ENCODE assay signal across 9 cellular contexts in genomic region chr12:88325076-88325827, GRCh38.
DNase-seq lines count a peak whose midpoint lies in the region; ATAC-seq and TF ChIP-seq lines count a peak whose summit lies in the region.
"Had no signal": no experiment of that assay in that cellular context is flagged by ENCODE, and none has a peak within 500 bp of the region (broad histone marks: within the 10 kb centered on the region; RNA-seq: fewer than 3 reads in every experiment).

No MANE protein-coding gene starts in this region.

- ATAC-seq in left lung: peak; percentile 74
- ATAC-seq in HG03565 (IDR thresholded peaks at IDR 0.05; ENCODE audit: unreplicated experiment): no peak
- ATAC-seq: naive thymus-derived CD8-positive, alpha-beta T cell had no signal

- no peak for TF ChIP-seq CTCF in left lung (IDR thresholded peaks at IDR 0.05)

- WGBS in thymus: 84% methylated on average over 1 of the region's 1 CpG

- H3K27me3 ChIP-seq in left lung (no peaks in the 10 kb centered on the region), thymus (ENCODE audit: control insufficient read depth, insufficient read depth) (no peaks in the 10 kb centered on the region)

- intact Hi-C loops in left lung (cut with DNase I): no loop called here
- intact Hi-C loops in head of caudate nucleus (cut with DNase I): no loop called here

- no peaks in the 10 kb centered on the region for H3K9me3 ChIP-seq in left lung
- H3K9me3 ChIP-seq in thymus (ENCODE audit: control insufficient read depth): no peaks in the 10 kb centered on the region

- DNase-seq in HS-5 (ENCODE audit: low read depth) (peak; percentile 88), dermis blood vessel endothelial cell (peak; percentile 77), left lung (no peak), head of caudate nucleus (no peak), DMS79 treated with DMSO at 0.1 percent for 48 hours (lab: John Stamatoyannopoulos, UW) (no peak)
- no peak for DNase-seq in activated CD4-positive, alpha-beta T cell treated with anti-CD3 and anti-CD28 coated beads for 1 hour
- DNase-seq: naive thymus-derived CD8-positive, alpha-beta T cell had no signal

- H3K4me1 ChIP-seq in left lung (peaks cover 0 to 3% of the 10 kb centered on the region in 2 donors), thymus (ENCODE audit: control insufficient read depth, insufficient read depth, low read length) (no peaks in the 10 kb centered on the region)

- H3K36me3 ChIP-seq in left lung: no peaks in the 10 kb centered on the region
- H3K36me3 ChIP-seq in thymus (ENCODE audit: control insufficient read depth, insufficient read depth): no peaks in the 10 kb centered on the region

- H3K4me3 ChIP-seq in left lung (no peak overlapping the region), thymus (ENCODE audit: low read length) (no peak overlapping the region)

- peak overlapping the region; percentile 4 to 51 for H3K27ac ChIP-seq in left lung
- H3K27ac ChIP-seq in thymus (ENCODE audit: low read depth): peak overlapping the region; percentile 80

Comparison
In these comparisons a context has a peak if more than half of its experiments do, and no peak if none do; other contexts are left out.
1. DNase-seq: peak in HS-5 (single experiment) and dermis blood vessel endothelial cell (single experiment); none in left lung (0 of 2), head of caudate nucleus (0 of 42), activated CD4-positive, alpha-beta T cell treated with anti-CD3 and anti-CD28 coated beads for 1 hour (single experiment) and DMS79 treated with DMSO at 0.1 percent for 48 hours (single experiment).